Comparison of ENCODE assay signal across 25 cellular contexts in genomic region chr13:30857018-30857417, GRCh38. TPM values are rescaled to one million over a fixed set of nuclear protein-coding genes. Genes with fewer than 3 reads are reported as not detected.
DNase-seq lines count a peak whose midpoint lies in the region; ATAC-seq and TF ChIP-seq lines count a peak whose summit lies in the region.
"Had no signal": no experiment of that assay in that cellular context is flagged by ENCODE, and none has a peak within 500 bp of the region (broad histone marks: within the 10 kb centered on the region; RNA-seq: fewer than 3 reads in every experiment).

No MANE protein-coding gene starts in this region.

- H2BK120ac ChIP-seq in IMR-90 (ENCODE audit: low read depth, low read length) (peak overlapping the region; percentile 41), mesenchymal stem cell (ENCODE audit: low read depth, low read length) (no peak overlapping the region)

- H4K91ac ChIP-seq in IMR-90 (ENCODE audit: insufficient read depth, low read depth, low read length) (peak overlapping the region; percentile 57; the same call in 1 of the 2 replicates), mesenchymal stem cell (ENCODE audit: low read length) (peak overlapping the region; percentile 75)

- DNase-seq in AG08395 (ENCODE audit: low spot score): peak; percentile 54
- DNase-seq in IMR-90: no peak
- DNase-seq in cerebellar cortex (ENCODE audit: low spot score): peak; percentile 35
- no peak for DNase-seq in mesenchymal stem cell
- DNase-seq in activated CD4-positive, alpha-beta T cell treated with anti-CD3 and anti-CD28 coated beads, Interleukin-2, amount 10 ng/mL, durations not matched to agents 24 days and 14 days: no peak
- DNase-seq in nucleus accumbens (lab: John Stamatoyannopoulos, UW): no peak
- DNase-seq in stimulated activated naive CD8-positive, alpha-beta T cell treated with anti-CD3 and anti-CD28 coated beads, Interleukin-15, Interleukin-2, amounts not matched to agents 100 U/mL and 50 U/mL, for 24 hours: no peak
- DNase-seq: activated CD4-positive, alpha-beta T cell treated with anti-CD3 and anti-CD28 coated beads for 36 hours; activated T-cell treated with anti-CD3 and anti-CD28 coated beads for 4 hours; DMS79 treated with DMSO at 0.1 percent for 48 hours; glutamatergic neuron; lower lobe of right lung; NCI-H1436; NCI-H774; posterior cingulate gyrus; Right ventricle myocardium superior had no signal

- H3K4me2 ChIP-seq in IMR-90 (ENCODE audit: low read depth, low read length): no peak overlapping the region
- H3K4me2 ChIP-seq in mesenchymal stem cell (ENCODE audit: low read length, poor library complexity, severe bottlenecking): no peak overlapping the region

- no peaks in the 10 kb centered on the region for H3K27me3 ChIP-seq in IMR-90 (ENCODE audit: control insufficient read depth, insufficient read depth, low read length)
- H3K27me3 ChIP-seq in mesenchymal stem cell (ENCODE audit: control insufficient read depth in 1 of 2, insufficient read depth in 1 of 2, low read length in 2 of 2): peaks cover 0 to 9% of the 10 kb centered on the region in 2 experiments
- H3K27me3 ChIP-seq: cardiac muscle cell, tibial artery had no signal

- peaks cover 10% of the 10 kb centered on the region for H3K4me1 ChIP-seq in IMR-90 (ENCODE audit: control insufficient read depth, insufficient read depth, low read length)
- H3K4me1 ChIP-seq in mesenchymal stem cell (ENCODE audit: control insufficient read depth, insufficient read depth, low read depth, low read length): peaks cover 12% of the 10 kb centered on the region
- H3K4me1 ChIP-seq: HAP-1, lower lobe of right lung, tibial artery had no signal

- H3K9me1 ChIP-seq in IMR-90 (ENCODE audit: insufficient read depth, low read length): peaks cover 4% of the 10 kb centered on the region; the same call in 1 of the 2 replicates

- intact Hi-C loops in IMR-90 (cut with micrococcal nuclease): no loop called here
- intact Hi-C loops in activated CD4-positive, alpha-beta T cell treated with anti-CD3 and anti-CD28 coated beads, Interleukin-2, amount 10 ng/mL, durations not matched to agents 24 days and 14 days (cut with micrococcal nuclease): no loop called here

- POLR2A ChIA-PET in IMR-90 (lab: Charles Lee; ENCODE audit: unreplicated experiment): no interaction called here

- H2AK9ac ChIP-seq in IMR-90 (replicated peaks; ENCODE audit: low read depth, low read length, poor library complexity): no peak overlapping the region

- peaks cover 5% of the 10 kb centered on the region for H3K27me3 Mint-ChIP-seq in activated CD4-positive, alpha-beta T cell treated with anti-CD3 and anti-CD28 coated beads, Interleukin-2, amount 10 ng/mL, durations not matched to agents 24 days and 14 days

- TF ChIP-seq CTCF in IMR-90 (conservative IDR thresholded peaks at IDR 0.05; ENCODE audit: low read depth, low read length): no peak

- H3K4me3 ChIP-seq in IMR-90 (ENCODE audit: insufficient read depth, low read depth, low read length) (no peak overlapping the region), mesenchymal stem cell (ENCODE audit: insufficient read depth in 1 of 2, low read depth in 1 of 2, low read length in 2 of 2) (no peak overlapping the region)
- H3K4me3 ChIP-seq: cardiac muscle cell, HAP-1, K562, lower lobe of right lung, tibial artery had no signal

- H2BK12ac ChIP-seq in mesenchymal stem cell (ENCODE audit: low read length in 2 of 2): peak overlapping the region; percentile 81 to 97

- H3K36me3 ChIP-seq in IMR-90 (ENCODE audit: control insufficient read depth, insufficient read depth, low read length): no peaks in the 10 kb centered on the region
- H3K36me3 ChIP-seq in mesenchymal stem cell (ENCODE audit: control insufficient read depth in 1 of 2, insufficient read depth in 2 of 2, low read depth in 1 of 2, low read length in 2 of 2): no peaks in the 10 kb centered on the region
- H3K36me3 ChIP-seq: cardiac muscle cell, HAP-1, lower lobe of right lung, tibial artery had no signal

- no peak for ATAC-seq in IMR-90 (ENCODE audit: low read depth)
- no peak for ATAC-seq in GM19395 (IDR thresholded peaks at IDR 0.05; ENCODE audit: unreplicated experiment)
- no peak for ATAC-seq in stimulated activated naive CD8-positive, alpha-beta T cell treated with anti-CD3 and anti-CD28 coated beads, Interleukin-15, Interleukin-2, amounts not matched to agents 100 U/mL and 50 U/mL, for 24 hours
- ATAC-seq: activated CD4-positive, alpha-beta T cell treated with anti-CD3 and anti-CD28 coated beads for 36 hours; activated naive CD4-positive, alpha-beta T cell treated with anti-CD3 and anti-CD28 coated beads, Interleukin-2, amount 50 U/mL, for 72 hours; K562 had no signal

- no peaks in the 10 kb centered on the region for H4K20me1 ChIP-seq in IMR-90 (ENCODE audit: insufficient read depth, low read length)

- H2BK15ac ChIP-seq in IMR-90 (ENCODE audit: low read depth, low read length) (peak overlapping the region; percentile 63; the same call in 2 of the 3 replicates), mesenchymal stem cell (ENCODE audit: low read depth, poor library complexity, severe bottlenecking) (no peak overlapping the region)

- H3K14ac ChIP-seq in IMR-90 (replicated peaks; ENCODE audit: low read depth, low read length) (peak overlapping the region; percentile 57), mesenchymal stem cell (ENCODE audit: low read length in 2 of 2) (no peak overlapping the region)

- in situ Hi-C loops in IMR-90 (cut with MboI; ENCODE audit: low sequenced_read_pairs): no loop called here

- no peak overlapping the region for H3K4me3 Mint-ChIP-seq in activated CD4-positive, alpha-beta T cell treated with anti-CD3 and anti-CD28 coated beads, Interleukin-2, amount 10 ng/mL, durations not matched to agents 24 days and 14 days
- H3K4me3 Mint-ChIP-seq: activated CD4-positive, alpha-beta T cell treated with anti-CD3 and anti-CD28 coated beads for 36 hours; dendritic cell treated with granulocyte-macrophage colony-stimulating factor and Interleukin-4, amounts not matched to agents 40 ng/mL and 50 ng/mL, for 4 days had no signal

- H3K27ac ChIP-seq in IMR-90 (ENCODE audit: insufficient read depth, low read length) (no peak overlapping the region), mesenchymal stem cell (ENCODE audit: low read length, poor library complexity, severe bottlenecking) (no peak overlapping the region)
- H3K27ac ChIP-seq: cardiac muscle cell, lower lobe of right lung, tibial artery had no signal

- H3K9me3 Mint-ChIP-seq in activated CD4-positive, alpha-beta T cell treated with anti-CD3 and anti-CD28 coated beads, Interleukin-2, amount 10 ng/mL, durations not matched to agents 24 days and 14 days: no peaks in the 10 kb centered on the region
- H3K9me3 Mint-ChIP-seq: dendritic cell treated with granulocyte-macrophage colony-stimulating factor and Interleukin-4, amounts not matched to agents 40 ng/mL and 50 ng/mL, for 4 days had no signal

- H4K8ac ChIP-seq in IMR-90 (ENCODE audit: low read depth in 2 of 2, low read length in 2 of 2): peak overlapping the region in 1 of 2 experiments; percentile 39; a peak in 1 of 4 replicates
- H4K8ac ChIP-seq in mesenchymal stem cell (ENCODE audit: low read length): no peak overlapping the region

- H2BK5ac ChIP-seq in IMR-90 (ENCODE audit: low read depth, low read length, poor library complexity, severe bottlenecking): no peak overlapping the region
- no peak overlapping the region for H2BK5ac ChIP-seq in mesenchymal stem cell (ENCODE audit: low read depth, low read length, poor library complexity, severe bottlenecking)

- H3K4ac ChIP-seq in IMR-90 (ENCODE audit: low read depth, low read length) (peak overlapping the region; percentile 30; the same call in 1 of the 2 replicates), mesenchymal stem cell (ENCODE audit: low read depth in 1 of 2, low read length in 2 of 2) (peak overlapping the region in 1 of 2 experiments; percentile 57)

- H2AFZ ChIP-seq in IMR-90 (replicated peaks; ENCODE audit: low read length, poor library complexity) (no peak overlapping the region), mesenchymal stem cell (ENCODE audit: low read depth, low read length) (no peak overlapping the region)

- H3K56ac ChIP-seq in IMR-90 (ENCODE audit: extremely low read depth, insufficient read depth, low read length): no peak overlapping the region

- WGBS in IMR-90 (ENCODE audit: extremely low coverage in 2 of 2, insufficient read length in 1 of 2), 2 experiments: 100% methylated on average over 2 of the region's 4 CpGs; no CpG with 5 or more reads in 1 of the 2 experiments
- WGBS in mesenchymal stem cell: 73% methylated on average over 4 of the region's 4 CpGs

- H3K9me3 ChIP-seq in IMR-90 (ENCODE audit: control insufficient read depth, insufficient read depth, low read length) (peaks cover 5% of the 10 kb centered on the region; the same call in 1 of the 2 replicates), mesenchymal stem cell (ENCODE audit: control insufficient read depth, low read length) (peaks cover 8% of the 10 kb centered on the region)
- H3K9me3 ChIP-seq: HAP-1, lower lobe of right lung had no signal

- CTCF ChIA-PET in IMR-90 (lab: Yijun Ruan, JAX): interaction anchor here (0.7 to 3.3 kb wide), 2 partner anchors 9 to 122 kb away, joined by 3 to 15 read pairs; no protein-coding TSS in a partner anchor

- H3K4me1 Mint-ChIP-seq in activated CD4-positive, alpha-beta T cell treated with anti-CD3 and anti-CD28 coated beads, Interleukin-2, amount 10 ng/mL, durations not matched to agents 24 days and 14 days: no peaks in the 10 kb centered on the region
- H3K4me1 Mint-ChIP-seq: activated CD4-positive, alpha-beta T cell treated with anti-CD3 and anti-CD28 coated beads for 36 hours had no signal

- no peak for TF ChIP-seq POLR2A in IMR-90 (IDR thresholded peaks at IDR 0.05; ENCODE audit: low read depth, low read length)

- H3K18ac ChIP-seq in IMR-90 (ENCODE audit: low read depth, low read length) (peak overlapping the region; percentile 60; the same call in 1 of the 2 replicates), mesenchymal stem cell (ENCODE audit: low read depth in 1 of 2, low read length in 2 of 2) (peak overlapping the region; percentile 4 to 61)

- no peaks in the 10 kb centered on the region for H3K79me1 ChIP-seq in IMR-90 (ENCODE audit: low read depth in 1 of 2, low read length in 2 of 2)
- no peaks in the 10 kb centered on the region for H3K79me1 ChIP-seq in mesenchymal stem cell (replicated peaks; ENCODE audit: low read length, poor library complexity, severe bottlenecking)

- peak overlapping the region; percentile 44; the same call in 1 of the 2 replicates for H2BK20ac ChIP-seq in IMR-90 (ENCODE audit: low read depth, low read length)

- dilution Hi-C loops in IMR-90 (cut with HindIII; ENCODE audit: low sequenced_read_pairs, unreplicated experiment): no loop called here

- BruUV-seq in IMR-90 (replicated peaks; lab: Mats Ljungman, UMichigan): no TSS peak

- H2AK5ac ChIP-seq in IMR-90 (ENCODE audit: low read depth, low read length): peak overlapping the region; percentile 61
- peak overlapping the region; percentile 56 for H2AK5ac ChIP-seq in mesenchymal stem cell (ENCODE audit: low read length, severe bottlenecking)

- no peaks in the 10 kb centered on the region for H3K36me3 Mint-ChIP-seq in activated CD4-positive, alpha-beta T cell treated with anti-CD3 and anti-CD28 coated beads, Interleukin-2, amount 10 ng/mL, durations not matched to agents 24 days and 14 days (ENCODE audit: low read depth)

- peak overlapping the region; percentile 44 for H4K5ac ChIP-seq in IMR-90 (ENCODE audit: low read depth, low read length)

- peak overlapping the region; percentile 35; the same call in 1 of the 2 replicates for H3K23ac ChIP-seq in IMR-90 (ENCODE audit: low read depth, low read length)
- no peak overlapping the region for H3K23ac ChIP-seq in mesenchymal stem cell (ENCODE audit: low read length in 2 of 2)

- no peak for TF ChIP-seq RAD21 in IMR-90 (IDR thresholded peaks at IDR 0.05; ENCODE audit: low read length)

- H3K27ac Mint-ChIP-seq in activated CD4-positive, alpha-beta T cell treated with anti-CD3 and anti-CD28 coated beads, Interleukin-2, amount 10 ng/mL, durations not matched to agents 24 days and 14 days: no peak overlapping the region
- H3K27ac Mint-ChIP-seq: activated CD4-positive, alpha-beta T cell treated with anti-CD3 and anti-CD28 coated beads for 36 hours; activated naive CD4-positive, alpha-beta T cell treated with anti-CD3 and anti-CD28 coated beads, Interleukin-2, amount 50 U/mL, for 72 hours; dendritic cell treated with granulocyte-macrophage colony-stimulating factor and Interleukin-4, amounts not matched to agents 40 ng/mL and 50 ng/mL, for 4 days had no signal

- H3K9ac ChIP-seq in IMR-90 (ENCODE audit: low read depth, low read length) (no peak overlapping the region), mesenchymal stem cell (ENCODE audit: low read length) (no peak overlapping the region)

RNA-seq across cellular contexts. Expression of gene MEDAG, which starts 49.1 kb away (rescaled TPM):
- 0.28 and 0.36 TPM in 2 replicates for total RNA-seq in IMR-90 (2012; rRNA removed)
- 0.27 and 0.32 TPM in 2 replicates for polyA plus RNA-seq in IMR-90 (2012; rRNA removed)
- polyA plus RNA-seq in IMR-90 (2012; cell fraction: cytosol; rRNA removed): 0.50 and 0.54 TPM in 2 replicates
- polyA plus RNA-seq in IMR-90 (2012; cell fraction: nucleus; rRNA removed; ENCODE audit: low replicate concordance): 0.35 and 1.4 TPM in 2 replicates
- 1.5 TPM for polyA plus RNA-seq in mesenchymal stem cell (2013, experiment 1 of 2)
- polyA plus RNA-seq in mesenchymal stem cell (2013, experiment 2 of 2): 1.6 TPM
- not detected in 2 replicates for total RNA-seq in activated CD4-positive, alpha-beta T cell treated with anti-CD3 and anti-CD28 coated beads, Interleukin-2, amount 10 ng/mL, durations not matched to agents 24 days and 14 days
- total RNA-seq: activated CD4-positive, alpha-beta T cell treated with anti-CD3 and anti-CD28 coated beads for 36 hours; activated naive CD4-positive, alpha-beta T cell treated with anti-CD3 and anti-CD28 coated beads, Interleukin-2, amount 50 U/mL, for 72 hours; K562; T-helper 2 cell treated with Interferon-gamma antibody and Interleukin-4, amounts not matched to agents 100 ng/mL and 5 ng/mL, for 36 hours had no signal
- polyA plus RNA-seq: cardiac muscle cell, K562, neural cell had no signal

Comparison
In these comparisons a context has a peak if more than half of its experiments do, and no peak if none do; other contexts are left out.
1. DNase-seq: peak in AG08395 (single experiment) and cerebellar cortex (single experiment); none in IMR-90 (single experiment), mesenchymal stem cell (single experiment), activated CD4-positive, alpha-beta T cell treated with anti-CD3 and anti-CD28 coated beads, Interleukin-2, amount 10 ng/mL, durations not matched to agents 24 days and 14 days (single experiment), nucleus accumbens (0 of 56) and stimulated activated naive CD8-positive, alpha-beta T cell treated with anti-CD3 and anti-CD28 coated beads, Interleukin-15, Interleukin-2, amounts not matched to agents 100 U/mL and 50 U/mL, for 24 hours (single experiment).